ENCODE assay signal across 1 cellular context in the genomic region with DNA sequence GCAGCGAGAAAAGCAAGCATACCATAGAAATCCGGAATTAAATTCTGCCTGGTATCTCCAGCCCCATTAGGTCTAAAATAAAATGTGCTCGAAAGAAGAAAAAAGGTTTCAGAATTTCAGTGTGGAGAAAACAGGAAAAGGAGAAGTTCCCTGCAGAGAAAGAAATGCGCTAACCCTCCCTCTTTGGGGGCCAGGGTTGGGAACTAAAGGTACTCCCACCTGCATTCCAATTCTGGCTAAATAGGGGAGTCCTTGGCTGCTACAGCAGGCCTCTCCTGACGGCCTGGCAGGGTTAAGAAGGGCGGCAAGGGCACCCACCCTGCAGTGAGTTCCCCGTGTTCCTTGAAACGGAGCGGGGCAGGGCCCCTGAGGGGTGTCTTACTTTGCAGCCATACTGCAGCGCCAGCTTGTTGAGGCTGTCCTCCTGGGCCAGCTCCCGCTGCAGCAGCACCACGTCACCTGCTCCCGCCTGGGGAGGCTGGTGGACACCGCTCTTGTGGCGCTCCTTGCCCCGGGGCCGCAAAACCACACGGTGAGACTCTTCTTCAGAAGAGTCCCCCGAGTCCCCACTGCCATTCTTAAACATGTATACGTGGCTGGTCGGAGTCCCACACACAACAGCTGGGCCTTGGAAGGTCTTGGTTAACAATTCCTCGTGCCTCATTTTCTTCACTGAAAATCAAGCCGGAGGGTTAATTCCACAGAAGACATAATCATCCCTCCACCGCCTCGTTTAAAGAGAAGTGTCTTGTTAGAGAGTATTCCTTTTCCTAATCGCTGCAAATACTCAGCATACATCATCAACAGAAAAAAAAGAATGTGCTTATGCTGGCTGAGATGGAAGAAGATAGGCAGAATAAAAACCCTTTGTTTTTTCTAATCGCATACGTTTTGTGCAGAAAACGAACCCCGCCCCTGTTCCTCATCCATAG.
TF ChIP-seq lines count a peak whose summit lies in the region.

No MANE protein-coding gene starts in this region.

TF ChIP-seq in HCT116, 20 proteins besides CTCF, POLR2A, EP300 and RAD21 (continued from another document):
- TF ChIP-seq ELF1 (IDR thresholded peaks at IDR 0.05; ENCODE audit: borderline replicate concordance, low read depth) (no peak), POLR2AphosphoS5 (IDR thresholded peaks at IDR 0.05; ENCODE audit: low read depth, low read length) (no peak), SIN3A (IDR thresholded peaks at IDR 0.05; ENCODE audit: low read depth) (no peak), EZH2phosphoT487 (IDR thresholded peaks at IDR 0.05; ENCODE audit: borderline replicate concordance) (no peak)
TF ChIP-seq in HCT116: peak in this region for 0.
